ENCODE assay signal across 8 cellular contexts in genomic region chr17:55527520-55528118, GRCh38. TPM values are rescaled to one million over a fixed set of nuclear protein-coding genes. Genes with fewer than 3 reads are reported as not detected.
DNase-seq lines count a peak whose midpoint lies in the region; ATAC-seq and TF ChIP-seq lines count a peak whose summit lies in the region.

No MANE protein-coding gene starts in this region.

- no peaks in the 10 kb centered on the region for H3K79me2 ChIP-seq in osteoblast (ENCODE audit: insufficient read depth, low read length)

- H3K36me3 ChIP-seq in osteoblast (ENCODE audit: insufficient read depth, low read length): no peaks in the 10 kb centered on the region

- H3K36me3 Mint-ChIP-seq in stimulated activated effector memory CD8-positive, alpha-beta T cell treated with anti-CD3 and anti-CD28 coated beads, Interleukin-12 subunit alpha, Interleukin-12 subunit beta, amount 100 ng/mL, for 72 hours: no peaks in the 10 kb centered on the region

- no peak overlapping the region for H3K27ac ChIP-seq in osteoblast (ENCODE audit: low read depth, low read length)

- H3K27me3 ChIP-seq in osteoblast (ENCODE audit: insufficient read depth, low read length): peaks cover 3% of the 10 kb centered on the region

- peaks cover 2% of the 10 kb centered on the region for H3K4me1 ChIP-seq in osteoblast (ENCODE audit: insufficient read depth, low read length)

- DNase-seq in DMS114 treated with DMSO at 0.1 percent for 48 hours (lab: John Stamatoyannopoulos, UW; ENCODE audit: unreplicated experiment) (peak; percentile 59), HT-29 (ENCODE audit: low spot score) (peak; percentile 66), RKO (ENCODE audit: low spot score) (peak; percentile 38), fibroblast of mammary gland (ENCODE audit: low read depth) (peak; percentile 76), osteoblast (ENCODE audit: insufficient read length, low spot score, missing footprints) (no peak)
- DNase-seq in activated CD8-positive, alpha-beta memory T cell treated with anti-CD3 and anti-CD28 coated beads for 24 hours: no peak
- no peak for DNase-seq in stimulated activated effector memory CD8-positive, alpha-beta T cell treated with anti-CD3 and anti-CD28 coated beads, Interleukin-12 subunit alpha, Interleukin-12 subunit beta, amount 100 ng/mL, for 72 hours (ENCODE audit: low spot score in 2 of 2)
- no peak for DNase-seq in activated CD4-positive, alpha-beta T cell treated with anti-CD3 and anti-CD28 coated beads for 1 hour

- H3K4me3 ChIP-seq in fibroblast of mammary gland (ENCODE audit: control insufficient read depth, low read depth, low read length) (no peak overlapping the region), osteoblast (ENCODE audit: insufficient read depth, low read length) (no peak overlapping the region)

- TF ChIP-seq CTCF in fibroblast of mammary gland (conservative IDR thresholded peaks at IDR 0.05; ENCODE audit: control insufficient read depth, insufficient read depth, low read depth, low read length): peak; percentile 78
- TF ChIP-seq CTCF in osteoblast (IDR thresholded peaks at IDR 0.05; ENCODE audit: extremely low read depth, low read depth, low read length): peak; percentile 79

- ATAC-seq in stimulated activated effector memory CD8-positive, alpha-beta T cell treated with anti-CD3 and anti-CD28 coated beads, Interleukin-12 subunit alpha, Interleukin-12 subunit beta, amount 100 ng/mL, for 72 hours: no peak

- no peaks in the 10 kb centered on the region for H3K9me3 ChIP-seq in osteoblast (ENCODE audit: low read depth, low read length)

- no peaks in the 10 kb centered on the region for H4K20me1 ChIP-seq in osteoblast (ENCODE audit: insufficient read depth, low read length)

- no peak overlapping the region for H3K4me3 Mint-ChIP-seq in stimulated activated effector memory CD8-positive, alpha-beta T cell treated with anti-CD3 and anti-CD28 coated beads, Interleukin-12 subunit alpha, Interleukin-12 subunit beta, amount 100 ng/mL, for 72 hours

- no peak overlapping the region for H3K27ac Mint-ChIP-seq in stimulated activated effector memory CD8-positive, alpha-beta T cell treated with anti-CD3 and anti-CD28 coated beads, Interleukin-12 subunit alpha, Interleukin-12 subunit beta, amount 100 ng/mL, for 72 hours

- H3K4me2 ChIP-seq in osteoblast (ENCODE audit: insufficient read depth, low read length): no peak overlapping the region

- H3K4me1 Mint-ChIP-seq in stimulated activated effector memory CD8-positive, alpha-beta T cell treated with anti-CD3 and anti-CD28 coated beads, Interleukin-12 subunit alpha, Interleukin-12 subunit beta, amount 100 ng/mL, for 72 hours: peaks cover 8% of the 10 kb centered on the region

- peak overlapping the region; percentile 57 for H2AFZ ChIP-seq in osteoblast (ENCODE audit: low read length)

- no peaks in the 10 kb centered on the region for H3K9me3 Mint-ChIP-seq in stimulated activated effector memory CD8-positive, alpha-beta T cell treated with anti-CD3 and anti-CD28 coated beads, Interleukin-12 subunit alpha, Interleukin-12 subunit beta, amount 100 ng/mL, for 72 hours

RNA-seq across cellular contexts. Expression of gene SMIM36, which starts 16.4 kb away (rescaled TPM):
- total RNA-seq in HT-29 (2014; rRNA removed; shearing (Covaris generic)): 0.29 TPM in 1 of 2 replicates, not detected in the other
- not detected in 2 replicates for total RNA-seq in osteoblast

Comparison
In these comparisons a context has a peak if more than half of its experiments do, and no peak if none do; other contexts are left out.
1. DNase-seq: peak in DMS114 treated with DMSO at 0.1 percent for 48 hours (single experiment), HT-29 (single experiment), RKO (single experiment) and fibroblast of mammary gland (single experiment); none in osteoblast (single experiment), activated CD8-positive, alpha-beta memory T cell treated with anti-CD3 and anti-CD28 coated beads for 24 hours (single experiment), stimulated activated effector memory CD8-positive, alpha-beta T cell treated with anti-CD3 and anti-CD28 coated beads, Interleukin-12 subunit alpha, Interleukin-12 subunit beta, amount 100 ng/mL, for 72 hours (0 of 2) and activated CD4-positive, alpha-beta T cell treated with anti-CD3 and anti-CD28 coated beads for 1 hour (single experiment).